ENCODE assay signal across 1 cellular context in the genomic region with DNA sequence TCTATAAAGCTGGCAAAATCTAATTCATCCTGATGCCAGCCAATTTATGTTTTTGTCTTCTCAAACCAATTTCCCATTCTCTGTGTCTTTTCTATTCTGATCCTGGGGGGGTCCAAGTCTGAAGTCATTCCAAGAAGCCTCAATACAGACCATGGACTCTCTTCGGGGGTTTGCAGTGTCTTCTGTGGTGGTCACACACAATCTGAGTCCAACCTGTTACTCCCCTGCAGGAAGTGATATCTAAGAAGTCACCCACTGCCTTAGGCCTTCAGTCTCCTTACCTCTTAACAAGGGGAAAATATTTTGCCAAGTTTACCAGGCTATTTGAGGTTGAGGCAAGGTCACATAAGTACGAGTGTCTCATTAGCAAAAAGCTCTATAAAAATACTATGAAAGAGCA.
TF ChIP-seq lines count a peak whose summit lies in the region.

No MANE protein-coding gene starts in this region.

TF ChIP-seq in HepG2, 621 proteins besides CTCF, POLR2A, EP300 and RAD21:
- no peak for TF ChIP-seq MLXIP (CRISPR knock-in tag; IDR thresholded peaks at IDR 0.05; ENCODE audit: borderline replicate concordance)
- TF ChIP-seq ZNF468 (CRISPR knock-in tag; IDR thresholded peaks at IDR 0.05): no peak
- TF ChIP-seq TRAFD1 (CRISPR knock-in tag; IDR thresholded peaks at IDR 0.05; ENCODE audit: borderline replicate concordance): no peak
- TF ChIP-seq GATAD2A (CRISPR knock-in tag; IDR thresholded peaks at IDR 0.05): no peak
- TF ChIP-seq JUN (CRISPR knock-in tag; IDR thresholded peaks at IDR 0.05): no peak
- no peak for TF ChIP-seq TFDP2 (CRISPR knock-in tag; IDR thresholded peaks at IDR 0.05)
- no peak for TF ChIP-seq RAD51 (IDR thresholded peaks at IDR 0.05; ENCODE audit: borderline replicate concordance)
